ENCODE assay signal across 8 cellular contexts in genomic region chr15:82262422-82263026, GRCh38. TPM values are rescaled to one million over a fixed set of nuclear protein-coding genes. Genes with fewer than 3 reads are reported as not detected.
DNase-seq lines count a peak whose midpoint lies in the region; ATAC-seq and TF ChIP-seq lines count a peak whose summit lies in the region.

TSS of gene EFL1 (minus strand) at chr15:82262734. CDS start at chr15:82261778, 956 bp downstream.
TSS of gene SAXO2 (plus strand) at chr15:82262818. CDS start at chr15:82262880, 62 bp downstream.

- H3K4me1 Mint-ChIP-seq in glutamatergic neuron (ENCODE audit: low read depth, unreplicated experiment) (peaks cover 4% of the 10 kb centered on the region), osteocyte (ENCODE audit: unreplicated experiment) (peaks cover 23% of the 10 kb centered on the region)

- H3K27me3 Mint-ChIP-seq in glutamatergic neuron (ENCODE audit: unreplicated experiment) (peaks cover 1% of the 10 kb centered on the region), osteocyte (ENCODE audit: unreplicated experiment) (no peaks in the 10 kb centered on the region)

- peak within 1 kb of the TSS; percentile 96 for H3K4me3 Mint-ChIP-seq in glutamatergic neuron (ENCODE audit: unreplicated experiment)
- peak within 1 kb of the TSS; percentile 94 for H3K4me3 Mint-ChIP-seq in osteocyte (ENCODE audit: unreplicated experiment)

- H3K27ac Mint-ChIP-seq in activated naive CD4-positive, alpha-beta T cell treated with anti-CD3 and anti-CD28 coated beads, Interleukin-2, amount 50 U/mL, for 72 hours: peak within 1 kb of the TSS; percentile 90 to 92
- peak within 1 kb of the TSS; percentile 84 for H3K27ac Mint-ChIP-seq in glutamatergic neuron (ENCODE audit: unreplicated experiment)
- peak within 1 kb of the TSS; percentile 90 for H3K27ac Mint-ChIP-seq in osteocyte (ENCODE audit: unreplicated experiment)

- peak; percentile 96 to 97 for ATAC-seq in activated naive CD4-positive, alpha-beta T cell treated with anti-CD3 and anti-CD28 coated beads, Interleukin-2, amount 50 U/mL, for 72 hours

- H3K36me3 Mint-ChIP-seq in activated naive CD4-positive, alpha-beta T cell treated with anti-CD3 and anti-CD28 coated beads, Interleukin-2, amount 50 U/mL, for 72 hours: peaks cover 5 to 18% of the 10 kb centered on the region in 2 donors
- H3K36me3 Mint-ChIP-seq in glutamatergic neuron (ENCODE audit: unreplicated experiment) (no peaks in the 10 kb centered on the region), osteocyte (ENCODE audit: unreplicated experiment) (peaks cover 9% of the 10 kb centered on the region)

- peaks cover 6 to 15% of the 10 kb centered on the region in 2 donors for H3K4me1 ChIP-seq in thyroid gland

- peak within 1 kb of the TSS; percentile 73 for H3K9ac ChIP-seq in SK-N-MC (ENCODE audit: insufficient read length)

- H3K27ac ChIP-seq in SK-N-MC: no peak within 1 kb of the TSS
- H3K27ac ChIP-seq in thyroid gland: peak within 1 kb of the TSS in 2 of 3 donors; percentile 51 to 64

- intact Hi-C loops in thyroid gland (cut with DNase I): no loop called here

- no peaks in the 10 kb centered on the region for H3K9me3 ChIP-seq in SK-N-MC (ENCODE audit: low read depth, low read length)
- no peaks in the 10 kb centered on the region for H3K9me3 ChIP-seq in thyroid gland

- 0 to 1% methylated on average over 21 to 30 of the region's 57 CpGs for WGBS in thyroid gland, 2 donors

- peak within 1 kb of the TSS; percentile 81 for H3K4me3 ChIP-seq in HFF-Myc (replicated peaks; ENCODE audit: low read depth, low read length)
- H3K4me3 ChIP-seq in SK-N-MC: peak within 1 kb of the TSS; percentile 97
- peak within 1 kb of the TSS; percentile 78 to 83 (median 82) for H3K4me3 ChIP-seq in thyroid gland (replicated peaks in 1 of 3)

- DNase-seq in GM04504 (ENCODE audit: low read depth): peak; percentile 60
- DNase-seq in HFF-Myc (ENCODE audit: extremely low read depth, low read depth): peak; percentile 47
- DNase-seq in MV-4-11 (lab: John Stamatoyannopoulos, UW): peak; percentile 86
- DNase-seq in SK-N-MC (ENCODE audit: low read depth, low spot score): peak; percentile 20
- DNase-seq in activated naive CD4-positive, alpha-beta T cell treated with anti-CD3 and anti-CD28 coated beads, Interleukin-2, amount 50 U/mL, for 72 hours (ENCODE audit: low spot score in 2 of 2): peak; percentile 90 to 92
- peak; percentile 95 for DNase-seq in glutamatergic neuron
- peak; percentile 96 for DNase-seq in osteocyte (ENCODE audit: extremely low spot score, unreplicated experiment)
- peak; percentile 88 to 92 for DNase-seq in thyroid gland

- H3K9me3 Mint-ChIP-seq in activated naive CD4-positive, alpha-beta T cell treated with anti-CD3 and anti-CD28 coated beads, Interleukin-2, amount 50 U/mL, for 72 hours: no peaks in the 10 kb centered on the region
- no peaks in the 10 kb centered on the region for H3K9me3 Mint-ChIP-seq in glutamatergic neuron (ENCODE audit: unreplicated experiment)
- H3K9me3 Mint-ChIP-seq in osteocyte (ENCODE audit: unreplicated experiment): no peaks in the 10 kb centered on the region

- H3K27me3 ChIP-seq in thyroid gland: no peaks in the 10 kb centered on the region

- H3K36me3 ChIP-seq in SK-N-MC (ENCODE audit: insufficient read depth, low read length): peaks cover 11% of the 10 kb centered on the region; the same call in 1 of the 2 replicates
- H3K36me3 ChIP-seq in thyroid gland: no peaks in the 10 kb centered on the region

- TF ChIP-seq POLR2A in thyroid gland (IDR thresholded peaks at IDR 0.05): peak in 1 of 2 donors; percentile 59

- TF ChIP-seq CTCF in HFF-Myc (IDR thresholded peaks at IDR 0.05; ENCODE audit: low read depth, low read length, missing control alignments) (no peak), glutamatergic neuron (IDR thresholded peaks at IDR 0.05; ENCODE audit: partially characterized antibody, unreplicated experiment) (no peak), osteocyte (IDR thresholded peaks at IDR 0.05) (no peak), thyroid gland (IDR thresholded peaks at IDR 0.05) (no peak)

RNA-seq across cellular contexts. Expression of gene EFL1, which starts in this region (rescaled TPM):
- total RNA-seq in activated naive CD4-positive, alpha-beta T cell treated with anti-CD3 and anti-CD28 coated beads, Interleukin-2, amount 50 U/mL, for 72 hours: 10 to 100 TPM; 19.6 to 28.9 TPM
- total RNA-seq in glutamatergic neuron (ENCODE audit: unreplicated experiment) (17.2 TPM), osteocyte (15.8 and 17.9 TPM in 2 replicates), thyroid gland (10 to 100 TPM; 10.3 to 29.8 (median 17.5) TPM)

RNA-seq across cellular contexts. Expression of gene SAXO2, which starts in this region (rescaled TPM):
- under 1 TPM in 1 of 2 donors, not detected in 1; 0.64 TPM for total RNA-seq in activated naive CD4-positive, alpha-beta T cell treated with anti-CD3 and anti-CD28 coated beads, Interleukin-2, amount 50 U/mL, for 72 hours
- total RNA-seq in glutamatergic neuron (ENCODE audit: unreplicated experiment) (0.20 TPM), osteocyte (1.4 and 2.0 TPM in 2 replicates), thyroid gland (1 to 10 TPM in 2 of 4 donors, under 1 TPM in 1, not detected in 1; 0.81 to 2.4 (median 1.4) TPM)

Comparison
In these comparisons a context has a peak if more than half of its experiments do, and no peak if none do; other contexts are left out.
1. DNase-seq: peak in every context shown above with its lines; median percentile 96 in osteocyte; 95 in glutamatergic neuron; 91 in activated naive CD4-positive, alpha-beta T cell treated with anti-CD3 and anti-CD28 coated beads, Interleukin-2, amount 50 U/mL, for 72 hours; 90 in thyroid gland; 86 in MV-4-11; 60 in GM04504; 47 in HFF-Myc; 20 in SK-N-MC.